In the genomic region with DNA sequence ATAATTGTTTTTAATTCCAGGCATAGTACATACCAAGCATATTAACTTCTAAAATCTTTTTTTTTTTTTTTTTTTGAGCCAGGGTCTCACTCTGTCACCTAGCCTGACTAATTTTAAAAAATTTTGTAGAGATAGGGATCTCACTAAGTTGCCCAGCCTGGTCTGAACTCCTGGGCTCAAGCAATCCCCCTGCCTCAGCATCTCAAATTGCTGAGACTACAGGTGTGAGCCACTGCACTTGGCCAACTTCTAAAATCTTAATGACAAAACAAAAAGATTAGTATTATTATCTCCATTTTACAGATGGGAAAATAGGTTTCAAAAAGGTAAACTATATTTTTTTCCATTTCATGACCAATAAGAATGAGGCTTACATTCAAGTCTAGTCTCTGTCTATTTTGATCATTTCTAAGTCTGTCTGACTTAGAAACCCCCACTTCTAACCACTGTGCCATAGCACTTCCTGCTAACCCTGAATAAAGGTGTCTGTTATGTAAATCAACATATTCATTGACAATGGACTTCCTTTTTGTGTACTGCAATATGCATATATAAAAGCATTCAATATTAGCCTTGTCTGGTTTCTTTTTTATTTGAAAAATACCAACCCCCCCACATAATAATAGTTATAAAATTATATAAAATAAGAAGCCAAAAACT, we compare ENCODE assay signal across 11 cellular contexts.
A peak's percentile ranks its signal among the peaks of the same experiment; 100 is the strongest.
DNase-seq lines count a peak whose midpoint lies in the region; ATAC-seq, FAIRE-seq and TF ChIP-seq lines count a peak whose summit lies in the region.
"Had no signal": no experiment of that assay in that cellular context is flagged by ENCODE, and none has a peak within 500 bp of the region (broad histone marks: within the 10 kb centered on the region; RNA-seq: fewer than 3 reads in every experiment).

No MANE protein-coding gene starts in this region.

- peak; percentile 68 for ATAC-seq in GM19324 (IDR thresholded peaks at IDR 0.05; ENCODE audit: low FRiP score, unreplicated experiment)
- ATAC-seq in HG03103 (IDR thresholded peaks at IDR 0.05; ENCODE audit: low read depth, unreplicated experiment) = peak; percentile 65

- CTCF ChIA-PET in GM10248 (lab: Yijun Ruan, JAX) = no interaction called here

- FAIRE-seq in H54 (lab: Jason Lieb, UNC) (no peak), urothelium cell line (lab: Jason Lieb, UNC) (no peak)

- no peak for TF ChIP-seq POLR2A in H54 (IDR thresholded peaks at IDR 0.05; ENCODE audit: low read depth, low read length)

- H3K9ac ChIP-seq in BLaER1 = no peak overlapping the region

- no peaks in the 10 kb centered on the region for H3K36me3 ChIP-seq in BLaER1
- H3K36me3 ChIP-seq: suprapubic skin had no signal

- H3K9me3 ChIP-seq in BLaER1 = peaks cover 13% of the 10 kb centered on the region
- H3K9me3 ChIP-seq: suprapubic skin had no signal

- H3K4me1 ChIP-seq in BLaER1 = peaks cover 45% of the 10 kb centered on the region
- H3K4me1 ChIP-seq: suprapubic skin had no signal

- TF ChIP-seq CTCF in GM10248 (IDR thresholded peaks at IDR 0.05; ENCODE audit: control extremely low read depth, extremely low read depth, low read depth, missing control alignments) = no peak

- POLR2A ChIA-PET in GM10248 (lab: Yijun Ruan, JAX) = no interaction called here

- H3K27me3 ChIP-seq in BLaER1 = no peaks in the 10 kb centered on the region
- H3K27me3 ChIP-seq: suprapubic skin had no signal

- H3K4me2 ChIP-seq in BLaER1 = peak overlapping the region; percentile 79

- peak; percentile 13 for DNase-seq in OCI-M1 (lab: John Stamatoyannopoulos, UW)
- no peak for DNase-seq in H54 (ENCODE audit: insufficient read length, low spot score)
- no peak for DNase-seq in urothelium cell line (ENCODE audit: low spot score)
- DNase-seq in amniotic stem cell (lab: John Stamatoyannopoulos, UW) = no peak
- DNase-seq in GM10248 (ENCODE audit: extremely low spot score) = no peak
- DNase-seq: NCI-H1092; stimulated activated CD4-positive, alpha-beta T cell treated with anti-CD3 and anti-CD28 coated beads, Interleukin-2, amount 100 ng/mL, for 24 hours had no signal

- peak overlapping the region; percentile 58 for H3K4me3 ChIP-seq in BLaER1
- H3K4me3 ChIP-seq: suprapubic skin had no signal

- peak overlapping the region; percentile 79 for H3K27ac ChIP-seq in BLaER1
- H3K27ac ChIP-seq: suprapubic skin had no signal

- H4K20me1 ChIP-seq in BLaER1 = no peaks in the 10 kb centered on the region
